In genomic region chr5:95554331-95554646, GRCh38 we compare ENCODE assay signal across 8 cellular contexts. TPM values are rescaled to one million over a fixed set of nuclear protein-coding genes. Genes with fewer than 3 reads are reported as not detected.
DNase-seq lines count a peak whose midpoint lies in the region; ATAC-seq and TF ChIP-seq lines count a peak whose summit lies in the region.

No MANE protein-coding gene starts in this region.

- peaks cover 11% of the 10 kb centered on the region for H3K36me3 ChIP-seq in BE2C
- peaks cover 0 to 4% (median under 1%) of the 10 kb centered on the region in 4 donors for H3K36me3 ChIP-seq in right lobe of liver
- peaks cover 9% of the 10 kb centered on the region for H3K36me3 ChIP-seq in upper lobe of right lung

- peak overlapping the region; percentile 94 for H3K4me3 Mint-ChIP-seq in activated naive CD8-positive, alpha-beta T cell treated with anti-CD3 and anti-CD28 coated beads, Interleukin-2, amount 50 U/mL, for 24 hours

- no peaks in the 10 kb centered on the region for H3K27me3 ChIP-seq in BE2C
- H3K27me3 ChIP-seq in right lobe of liver = no peaks in the 10 kb centered on the region
- no peaks in the 10 kb centered on the region for H3K27me3 ChIP-seq in upper lobe of right lung

- peaks cover 33% of the 10 kb centered on the region for H3K4me1 Mint-ChIP-seq in activated naive CD8-positive, alpha-beta T cell treated with anti-CD3 and anti-CD28 coated beads, Interleukin-2, amount 50 U/mL, for 24 hours

- H3K36me3 Mint-ChIP-seq in activated naive CD8-positive, alpha-beta T cell treated with anti-CD3 and anti-CD28 coated beads, Interleukin-2, amount 50 U/mL, for 24 hours (ENCODE audit: low read depth) = peaks cover 16% of the 10 kb centered on the region

- TF ChIP-seq CTCF in BE2C (IDR thresholded peaks at IDR 0.05; ENCODE audit: low read depth, low read length) (no peak), right lobe of liver (IDR thresholded peaks at IDR 0.05) (no peak), upper lobe of right lung (IDR thresholded peaks at IDR 0.05) (no peak)

- no peaks in the 10 kb centered on the region for H3K4me1 ChIP-seq in BE2C
- peaks cover 0 to 16% (median 0%) of the 10 kb centered on the region in 4 donors for H3K4me1 ChIP-seq in right lobe of liver
- peaks cover 20% of the 10 kb centered on the region for H3K4me1 ChIP-seq in upper lobe of right lung

- peaks cover 2% of the 10 kb centered on the region for H3K27me3 Mint-ChIP-seq in activated naive CD8-positive, alpha-beta T cell treated with anti-CD3 and anti-CD28 coated beads, Interleukin-2, amount 50 U/mL, for 24 hours

- H3K9me3 ChIP-seq in BE2C (no peaks in the 10 kb centered on the region), right lobe of liver (no peaks in the 10 kb centered on the region), upper lobe of right lung (no peaks in the 10 kb centered on the region)

- no peak for TF ChIP-seq POLR2A in right lobe of liver (IDR thresholded peaks at IDR 0.05)

- no peaks in the 10 kb centered on the region for H3K9me3 Mint-ChIP-seq in activated naive CD8-positive, alpha-beta T cell treated with anti-CD3 and anti-CD28 coated beads, Interleukin-2, amount 50 U/mL, for 24 hours

- WGBS in right lobe of liver (ENCODE audit: insufficient coverage, low coverage, low lambda C conversion rate, missing lambda C conversion rate) = 0% methylated on average over 6 of the region's 6 CpGs

- peak; percentile 22 for ATAC-seq in GM19438 (IDR thresholded peaks at IDR 0.05; ENCODE audit: low read depth, unreplicated experiment)
- ATAC-seq in HG03469 (IDR thresholded peaks at IDR 0.05; ENCODE audit: unreplicated experiment) = peak; percentile 19
- peak; percentile 14 for ATAC-seq in activated naive CD8-positive, alpha-beta T cell treated with anti-CD3 and anti-CD28 coated beads, Interleukin-2, amount 50 U/mL, for 24 hours
- peak; percentile 36 to 50 (median 38) for ATAC-seq in right lobe of liver
- no peak for ATAC-seq in upper lobe of right lung

- H3K4me3 ChIP-seq in BE2C (ENCODE audit: low read depth, low read length) = peak overlapping the region; percentile 75
- peak overlapping the region; percentile 74 to 83 (median 74) for H3K4me3 ChIP-seq in right lobe of liver
- peak overlapping the region; percentile 83 for H3K4me3 ChIP-seq in upper lobe of right lung

- H3K27ac Mint-ChIP-seq in activated naive CD8-positive, alpha-beta T cell treated with anti-CD3 and anti-CD28 coated beads, Interleukin-2, amount 50 U/mL, for 24 hours = peak overlapping the region; percentile 97

- intact Hi-C loops in right lobe of liver (cut with DNase I) = no loop called here
- intact Hi-C loops in upper lobe of right lung (cut with DNase I) = no loop called here

- H3K27ac ChIP-seq in right lobe of liver = peak overlapping the region; percentile 87 to 92 (median 88)
- H3K27ac ChIP-seq in upper lobe of right lung = peak overlapping the region; percentile 86

- DNase-seq in BE2C (no peak), right lobe of liver (no peak), upper lobe of right lung (no peak), Ammon's horn (ENCODE audit: low spot score) (no peak)
- no peak for DNase-seq in activated naive CD8-positive, alpha-beta T cell treated with anti-CD3 and anti-CD28 coated beads, Interleukin-2, amount 50 U/mL, for 24 hours
- DNase-seq in activated CD4-positive, alpha-beta T cell treated with anti-CD3 and anti-CD28 coated beads for 1 hour = no peak

RNA-seq across cellular contexts. Expression of gene SKIC3, which starts 0.5 kb away (rescaled TPM):
- 25.4 TPM for polyA plus RNA-seq in BE2C (2012; ENCODE audit: insufficient read depth, insufficient read length, low read depth)
- total RNA-seq in right lobe of liver = 10 to 100 TPM; 29.0 to 42.2 (median 38.0) TPM
- 68.7 TPM for total RNA-seq in upper lobe of right lung

RNA-seq across cellular contexts. Expression of gene ARSK, which starts 0.6 kb away (rescaled TPM):
- 4.9 TPM for polyA plus RNA-seq in BE2C (2012; ENCODE audit: insufficient read depth, insufficient read length, low read depth)
- total RNA-seq in right lobe of liver = 1 to 10 TPM; 2.1 to 4.9 (median 4.0) TPM
- total RNA-seq in upper lobe of right lung = 5.7 TPM
